In genomic region chr1:154741747-154742495, GRCh38 we compare ENCODE assay signal across 13 cellular contexts.
A peak's percentile ranks its signal among the peaks of the same experiment; 100 is the strongest.
DNase-seq lines count a peak whose midpoint lies in the region; ATAC-seq and TF ChIP-seq lines count a peak whose summit lies in the region.
"Had no signal": no experiment of that assay in that cellular context is flagged by ENCODE, and none has a peak within 500 bp of the region (broad histone marks: within the 10 kb centered on the region; RNA-seq: fewer than 3 reads in every experiment).

No MANE protein-coding gene starts in this region.

- H3K4ac ChIP-seq in H9 (ENCODE audit: low read depth, low read length): no peak overlapping the region

- no peak overlapping the region; a peak in 1 of 5 replicates for H3K4me3 Mint-ChIP-seq in H9
- H3K4me3 Mint-ChIP-seq in brain: no peak overlapping the region
- H3K4me3 Mint-ChIP-seq: activated naive CD8-positive, alpha-beta T cell treated with anti-CD3 and anti-CD28 coated beads, Interleukin-2, amount 50 U/mL, for 24 hours; CD4-positive, CD25-positive, alpha-beta regulatory T cell; dendritic cell treated with granulocyte-macrophage colony-stimulating factor and Interleukin-4, amounts not matched to agents 40 ng/mL and 50 ng/mL, for 4 days; stimulated activated naive CD8-positive, alpha-beta T cell treated with anti-CD3 and anti-CD28 coated beads, Interleukin-15, Interleukin-2, amounts not matched to agents 100 ng/mL and 50 ng/mL, for 24 hours had no signal

- H3K23me2 ChIP-seq in H9 (ENCODE audit: insufficient read length, low read depth, low read length, poor library complexity, severe bottlenecking): no peaks in the 10 kb centered on the region

- H3K79me1 ChIP-seq in H9 (ENCODE audit: insufficient read depth, low read depth, low read length, poor library complexity, severe bottlenecking): no peaks in the 10 kb centered on the region

- H3K4me2 ChIP-seq in H9 (ENCODE audit: insufficient read depth, insufficient read length, low read length): no peak overlapping the region

- H3K23ac ChIP-seq in H9 (ENCODE audit: insufficient read length, low read depth, low read length): no peak overlapping the region

- WGBS in H9 (ENCODE audit: extremely low coverage, insufficient read length, low lambda C conversion rate): no CpG with 5 or more reads among the region's 15 CpGs

- H3K9me3 ChIP-seq in H9 (ENCODE audit: control insufficient read depth, low read depth, low read length) (no peaks in the 10 kb centered on the region), right atrium auricular region (no peaks in the 10 kb centered on the region), gastrocnemius medialis (no peaks in the 10 kb centered on the region)

- no peak overlapping the region for H3K9ac ChIP-seq in H9 (ENCODE audit: extremely low read depth, insufficient read length, low read length)

- no peak overlapping the region for H3K14ac ChIP-seq in H9 (ENCODE audit: insufficient read depth, low read length)

- no peak overlapping the region for H3K56ac ChIP-seq in H9 (ENCODE audit: insufficient read length, low read depth, low read length)

- no peak overlapping the region for H2BK20ac ChIP-seq in H9 (ENCODE audit: low read depth, low read length, poor library complexity, severe bottlenecking)

- H3K4me1 Mint-ChIP-seq in H9 (peaks cover 46 to 47% of the 10 kb centered on the region in 2 experiments), brain (peaks cover 63% of the 10 kb centered on the region)

- no peak overlapping the region for H4K5ac ChIP-seq in H9 (ENCODE audit: insufficient read length, low read depth, low read length)

- no peaks in the 10 kb centered on the region for H3K79me2 ChIP-seq in H9 (ENCODE audit: insufficient read depth, low read length)

- ATAC-seq in gastrocnemius medialis (peak; percentile 21 to 37), GM19351 (IDR thresholded peaks at IDR 0.05; ENCODE audit: unreplicated experiment) (no peak)
- ATAC-seq: activated naive CD8-positive, alpha-beta T cell treated with anti-CD3 and anti-CD28 coated beads, Interleukin-2, amount 50 U/mL, for 24 hours had no signal

- peaks cover 0 to 12% (median 2%) of the 10 kb centered on the region in 3 experiments; a peak in 4 of 7 replicates for H3K36me3 Mint-ChIP-seq in H9 (ENCODE audit: insufficient read depth in 1 of 3, low read depth in 3 of 3)
- peaks cover 37% of the 10 kb centered on the region for H3K36me3 Mint-ChIP-seq in brain
- H3K36me3 Mint-ChIP-seq: CD4-positive, CD25-positive, alpha-beta regulatory T cell had no signal

- no peaks in the 10 kb centered on the region for H4K20me1 ChIP-seq in H9 (ENCODE audit: control insufficient read depth, insufficient read depth, insufficient read length)

- H4K91ac ChIP-seq in H9 (ENCODE audit: insufficient read length, low read depth, low read length): no peak overlapping the region

- H2BK15ac ChIP-seq in H9 (ENCODE audit: low read depth, low read length): no peak overlapping the region

- H3T11ph ChIP-seq in H9 (ENCODE audit: low read length): no peak overlapping the region

- no peaks in the 10 kb centered on the region for H3K36me3 ChIP-seq in right atrium auricular region
- no peaks in the 10 kb centered on the region for H3K36me3 ChIP-seq in gastrocnemius medialis

- peak; percentile 87 for TF ChIP-seq CTCF in H9 (conservative IDR thresholded peaks at IDR 0.05)
- TF ChIP-seq CTCF in brain (conservative IDR thresholded peaks at IDR 0.05): no peak
- peak in 1 of 2 donors; percentile 43 for TF ChIP-seq CTCF in right atrium auricular region (IDR thresholded peaks at IDR 0.05)
- peak; percentile 27 to 51 (median 33) for TF ChIP-seq CTCF in gastrocnemius medialis (IDR thresholded peaks at IDR 0.05 in 4 of 5, conservative IDR thresholded peaks at IDR 0.05 in 1 of 5)

- H4K8ac ChIP-seq in H9 (replicated peaks; ENCODE audit: insufficient read length, low read depth, low read length): no peak overlapping the region

- peak; percentile 91 for DNase-seq in H9
- no peak for DNase-seq in right atrium auricular region (ENCODE audit: low spot score)
- DNase-seq in gastrocnemius medialis: peak in 1 of 2 donors; percentile 34
- no peak for DNase-seq in NCI-H345 treated with DMSO at 0.1 percent for 48 hours (lab: John Stamatoyannopoulos, UW; ENCODE audit: unreplicated experiment)
- DNase-seq in NCI-H2196 (lab: John Stamatoyannopoulos, UW; ENCODE audit: unreplicated experiment): no peak
- DNase-seq: activated naive CD8-positive, alpha-beta T cell treated with anti-CD3 and anti-CD28 coated beads, Interleukin-2, amount 50 U/mL, for 24 hours; CD4-positive, CD25-positive, alpha-beta regulatory T cell; NCI-H2171 treated with DMSO at 0.1 percent for 48 hours had no signal

- H3K18ac ChIP-seq in H9 (ENCODE audit: insufficient read length, low read depth, low read length): no peak overlapping the region

- no peak for TF ChIP-seq POLR2A in gastrocnemius medialis (IDR thresholded peaks at IDR 0.05)

- no peak overlapping the region for H3K27ac ChIP-seq in H9 (ENCODE audit: insufficient read length, low read depth, low read length)
- H3K27ac ChIP-seq in right atrium auricular region: peak overlapping the region; percentile 55 to 65
- peak overlapping the region; percentile 35 to 81 (median 72) for H3K27ac ChIP-seq in gastrocnemius medialis
- H3K27ac ChIP-seq: SK-N-MC had no signal

- H3K27me3 Mint-ChIP-seq in H9 (ENCODE audit: low read depth) (peaks cover 3% of the 10 kb centered on the region), brain (peaks cover 4% of the 10 kb centered on the region)

- no peak overlapping the region for H2BK5ac ChIP-seq in H9 (ENCODE audit: insufficient read length, low read length)

- H3K4me3 ChIP-seq in right atrium auricular region (no peak overlapping the region), gastrocnemius medialis (no peak overlapping the region)
- H3K4me3 ChIP-seq: SK-N-MC had no signal

- no peak overlapping the region for H2AK5ac ChIP-seq in H9 (ENCODE audit: insufficient read length, low read length)

- no peak overlapping the region for H2BK120ac ChIP-seq in H9 (ENCODE audit: low read depth, low read length, poor library complexity, severe bottlenecking)

- H3K27me3 ChIP-seq in H9 (ENCODE audit: insufficient read depth, low read length) (no peaks in the 10 kb centered on the region), right atrium auricular region (no peaks in the 10 kb centered on the region), gastrocnemius medialis (no peaks in the 10 kb centered on the region)

- H2BK12ac ChIP-seq in H9 (ENCODE audit: insufficient read length, low read depth, low read length): no peak overlapping the region

- H3K9me3 Mint-ChIP-seq in H9 (peaks cover 15 to 17% of the 10 kb centered on the region in 2 experiments; a peak in 4 of 5 replicates), brain (peaks cover 3 to 23% (median 9%) of the 10 kb centered on the region in 5 experiments)
- H3K9me3 Mint-ChIP-seq: activated naive CD8-positive, alpha-beta T cell treated with anti-CD3 and anti-CD28 coated beads, Interleukin-2, amount 50 U/mL, for 24 hours; dendritic cell treated with granulocyte-macrophage colony-stimulating factor and Interleukin-4, amounts not matched to agents 40 ng/mL and 50 ng/mL, for 4 days; stimulated activated naive CD8-positive, alpha-beta T cell treated with anti-CD3 and anti-CD28 coated beads, Interleukin-15, Interleukin-2, amounts not matched to agents 100 ng/mL and 50 ng/mL, for 24 hours had no signal

- no peak overlapping the region for H2AFZ ChIP-seq in H9 (ENCODE audit: low read length)

- peak overlapping the region in 1 of 3 experiments; percentile 66; a peak in 1 of 7 replicates for H3K27ac Mint-ChIP-seq in H9
- peak overlapping the region in 4 of 5 experiments; percentile 36 to 75 (median 56) for H3K27ac Mint-ChIP-seq in brain
- H3K27ac Mint-ChIP-seq: activated naive CD8-positive, alpha-beta T cell treated with anti-CD3 and anti-CD28 coated beads, Interleukin-2, amount 50 U/mL, for 24 hours; CD4-positive, CD25-positive, alpha-beta regulatory T cell; dendritic cell treated with granulocyte-macrophage colony-stimulating factor and Interleukin-4, amounts not matched to agents 40 ng/mL and 50 ng/mL, for 4 days; stimulated activated naive CD8-positive, alpha-beta T cell treated with anti-CD3 and anti-CD28 coated beads, Interleukin-15, Interleukin-2, amounts not matched to agents 100 ng/mL and 50 ng/mL, for 24 hours had no signal

- in situ Hi-C loops in gastrocnemius medialis (cut with MboI; ENCODE audit: low sequenced_read_pairs in 4 of 4): no loop called here

- intact Hi-C loops in gastrocnemius medialis (cut with DNase I; ENCODE audit: low total_unique reads): loop anchor here (2.0 to 10.0 kb wide), 2 partner anchors 73 to 177 kb away; partner anchors contain the start of gene CHRNB2

- H3K4me1 ChIP-seq in H9 (ENCODE audit: insufficient read depth, low read length) (peaks cover 10% of the 10 kb centered on the region; the same call in 1 of the 2 replicates), right atrium auricular region (peaks cover 0 to 19% of the 10 kb centered on the region in 2 donors), gastrocnemius medialis (peaks cover 29 to 40% of the 10 kb centered on the region in 2 donors)

Comparison
In these comparisons a context has a peak if more than half of its experiments do, and no peak if none do; other contexts are left out.
1. CTCF ChIP-seq: peak in H9 (single experiment) and gastrocnemius medialis (5 of 5); none in brain (0 of 2).